In genomic region chr11:19565639-19566038, GRCh38 we compare ENCODE assay signal across 25 cellular contexts.
"Had no signal": no experiment of that assay in that cellular context is flagged by ENCODE, and none has a peak within 500 bp of the region (broad histone marks: within the 10 kb centered on the region; RNA-seq: fewer than 3 reads in every experiment).

No MANE protein-coding gene starts in this region.

- DNase-seq: activated CD4-positive, alpha-beta T cell treated with anti-CD3 and anti-CD28 coated beads, Interleukin-2, amount 10 ng/mL, durations not matched to agents 24 days and 14 days; activated CD4-positive, alpha-beta T cell treated with anti-CD3 and anti-CD28 coated beads, Interleukin-2, amount 50 U/mL, for 4 hours; activated CD8-positive, alpha-beta T cell treated with anti-CD3 and anti-CD28 coated beads for 36 hours; activated effector memory CD4-positive, alpha-beta T cell treated with anti-CD3 and anti-CD28 coated beads, Interleukin-2, amount 50 U/mL, for 16 hours; activated naive CD4-positive, alpha-beta T cell; activated naive CD4-positive, alpha-beta T cell treated with anti-CD3 and anti-CD28 coated beads, Interleukin-2, amount 50 U/mL, for 16 hours; activated naive CD8-positive, alpha-beta T cell treated with anti-CD3 and anti-CD28 coated beads for 36 hours; activated T-cell treated with anti-CD3 and anti-CD28 coated beads, Interleukin-2, amount 50 U/mL, for 1 hour; activated T-cell treated with anti-CD3 and anti-CD28 coated beads, Interleukin-2, amount 50 U/mL, for 72 hours; amniotic stem cell; aorta; NCI-H1105; NCI-H1417 treated with DMSO at 0.1 percent for 48 hours; NCI-H187 treated with DMSO at 0.1 percent for 48 hours; NCI-H2081; NCI-H2171 treated with DMSO at 0.1 percent for 48 hours; NCI-H2227 treated with DMSO at 0.1 percent for 48 hours; NCI-H510A treated with DMSO at 0.1 percent for 48 hours; SHP77; SJCRH30; T1000 had no signal

- FAIRE-seq: K562 had no signal

- ATAC-seq: activated CD8-positive, alpha-beta T cell treated with anti-CD3 and anti-CD28 coated beads for 36 hours; activated T-cell treated with anti-CD3 and anti-CD28 coated beads, Interleukin-2, amount 50 U/mL, for 72 hours; activated T-helper 17 cell treated with anti-CD3 and anti-CD28 coated beads, Interleukin-2, amount 50 U/mL, for 72 hours; K562; Panc1 had no signal

- H3K27me3 ChIP-seq: SJCRH30 had no signal

- H3K27ac ChIP-seq: SJCRH30, SK-N-MC had no signal

- H3K4me3 ChIP-seq: K562, SJCRH30, SK-N-MC had no signal

- H3K36me3 ChIP-seq: SJCRH30 had no signal
